ENCODE assay signal across 8 cellular contexts in genomic region chr18:50298443-50299284, GRCh38. TPM values are rescaled to one million over a fixed set of nuclear protein-coding genes. Genes with fewer than 3 reads are reported as not detected.
A peak's percentile ranks its signal among the peaks of the same experiment; 100 is the strongest.
DNase-seq lines count a peak whose midpoint lies in the region; ATAC-seq and TF ChIP-seq lines count a peak whose summit lies in the region.

No MANE protein-coding gene starts in this region.

- peaks cover 46% of the 10 kb centered on the region for H3K27me3 Mint-ChIP-seq in T-helper 17 cell
- H3K27me3 Mint-ChIP-seq in glutamatergic neuron (ENCODE audit: unreplicated experiment) = no peaks in the 10 kb centered on the region

- DNase-seq in T-helper 17 cell = no peak
- no peak for DNase-seq in glutamatergic neuron
- no peak for DNase-seq in NOMO-1 (lab: John Stamatoyannopoulos, UW; ENCODE audit: unreplicated experiment in 2 of 2)
- no peak for DNase-seq in dermis blood vessel endothelial cell
- DNase-seq in NCI-H187 (lab: John Stamatoyannopoulos, UW) = no peak
- DNase-seq in T-helper 9 cell = no peak

- no peaks in the 10 kb centered on the region for H3K36me3 Mint-ChIP-seq in T-helper 17 cell (ENCODE audit: low read depth)
- no peaks in the 10 kb centered on the region for H3K36me3 Mint-ChIP-seq in glutamatergic neuron (ENCODE audit: unreplicated experiment)

- H3K4me3 Mint-ChIP-seq in T-helper 17 cell (peak overlapping the region; percentile 81), glutamatergic neuron (ENCODE audit: unreplicated experiment) (peak overlapping the region; percentile 90)

- H3K4me3 ChIP-seq in skin epidermis = peak overlapping the region; percentile 10 to 31 (median 23)

- H3K4me1 Mint-ChIP-seq in T-helper 17 cell (peaks cover 11% of the 10 kb centered on the region), glutamatergic neuron (ENCODE audit: low read depth, unreplicated experiment) (no peaks in the 10 kb centered on the region)

- peak; percentile 7 for ATAC-seq in GM19395 (IDR thresholded peaks at IDR 0.05; ENCODE audit: unreplicated experiment)
- peak; percentile 5 for ATAC-seq in T-helper 17 cell

- H3K9me3 ChIP-seq in T-helper 17 cell (ENCODE audit: control insufficient read depth, low read length, poor library complexity, severe bottlenecking) = no peaks in the 10 kb centered on the region

- peaks cover 3% of the 10 kb centered on the region for H3K9me3 Mint-ChIP-seq in glutamatergic neuron (ENCODE audit: unreplicated experiment)

- no peak overlapping the region for H3K27ac ChIP-seq in skin epidermis

- TF ChIP-seq CTCF in glutamatergic neuron (IDR thresholded peaks at IDR 0.05; ENCODE audit: partially characterized antibody, unreplicated experiment) = no peak

- H3K27ac Mint-ChIP-seq in T-helper 17 cell (no peak overlapping the region), glutamatergic neuron (ENCODE audit: unreplicated experiment) (no peak overlapping the region)

RNA-seq across cellular contexts. Expression of gene CXXC1, which starts 11.2 kb away (rescaled TPM):
- 100 to 1,000 TPM; 118 to 129 TPM for total RNA-seq in T-helper 17 cell
- 66.3 TPM for total RNA-seq in glutamatergic neuron (ENCODE audit: unreplicated experiment)
- total RNA-seq in dermis blood vessel endothelial cell = 49.7 and 51.3 TPM in 2 replicates

RNA-seq across cellular contexts. Expression of gene MBD1, which starts 17.3 kb away (rescaled TPM):
- total RNA-seq in T-helper 17 cell (10 to 100 TPM; 88.9 to 89.1 TPM), glutamatergic neuron (ENCODE audit: unreplicated experiment) (91.0 TPM), dermis blood vessel endothelial cell (68.7 and 74.9 TPM in 2 replicates)

RNA-seq across cellular contexts. Expression of gene CFAP53, which starts 32.4 kb away (rescaled TPM):
- total RNA-seq in T-helper 17 cell (under 1 TPM; 0.42 to 0.70 TPM), glutamatergic neuron (ENCODE audit: unreplicated experiment) (0.22 TPM), dermis blood vessel endothelial cell (under 0.01 and 0.14 TPM in 2 replicates)
